In the genomic region with DNA sequence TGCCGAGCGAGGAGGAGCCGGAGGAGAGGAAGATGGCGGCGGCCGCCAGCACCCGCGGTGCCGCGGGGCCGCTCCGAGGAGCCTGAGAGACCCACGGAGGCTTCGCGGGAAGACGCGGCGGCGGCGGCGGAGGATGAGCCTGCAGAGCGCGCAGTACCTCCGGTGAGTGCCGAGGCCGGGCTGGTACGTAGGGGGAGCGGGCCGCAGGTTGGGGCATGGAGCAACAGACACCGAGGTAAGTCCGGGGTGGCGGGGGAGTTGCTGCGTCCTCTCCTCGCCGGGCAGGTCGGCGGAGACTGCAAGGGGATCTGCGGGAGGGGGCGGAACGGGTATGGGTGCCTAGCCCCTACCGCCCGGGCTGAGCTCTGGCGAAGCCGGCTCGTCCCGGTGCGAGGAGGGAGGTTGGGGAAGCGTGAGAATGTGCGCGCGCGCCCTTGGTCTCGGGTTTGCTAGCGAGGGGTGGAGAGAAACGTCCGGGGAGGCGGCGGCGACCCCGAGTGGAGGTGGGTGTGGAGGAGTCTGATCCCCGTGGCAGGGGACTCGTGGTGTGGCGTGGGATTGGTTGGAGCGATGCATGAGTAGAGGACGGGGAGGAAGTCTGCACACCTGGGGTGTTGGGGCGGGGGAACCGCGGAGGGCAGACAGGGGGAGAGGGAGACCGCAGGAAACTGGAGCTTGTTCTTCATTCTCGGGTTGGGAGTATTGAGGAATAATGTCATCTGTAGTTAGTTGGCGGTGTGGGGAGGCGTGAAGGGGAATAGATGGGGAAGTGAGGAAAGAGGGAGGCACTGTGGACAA, we compare ENCODE assay signal across 7 cellular contexts. TPM values are rescaled to one million over a fixed set of nuclear protein-coding genes. Genes with fewer than 3 reads are reported as not detected.
DNase-seq lines count a peak whose midpoint lies in the region; ATAC-seq and TF ChIP-seq lines count a peak whose summit lies in the region.

A gene with protein sequence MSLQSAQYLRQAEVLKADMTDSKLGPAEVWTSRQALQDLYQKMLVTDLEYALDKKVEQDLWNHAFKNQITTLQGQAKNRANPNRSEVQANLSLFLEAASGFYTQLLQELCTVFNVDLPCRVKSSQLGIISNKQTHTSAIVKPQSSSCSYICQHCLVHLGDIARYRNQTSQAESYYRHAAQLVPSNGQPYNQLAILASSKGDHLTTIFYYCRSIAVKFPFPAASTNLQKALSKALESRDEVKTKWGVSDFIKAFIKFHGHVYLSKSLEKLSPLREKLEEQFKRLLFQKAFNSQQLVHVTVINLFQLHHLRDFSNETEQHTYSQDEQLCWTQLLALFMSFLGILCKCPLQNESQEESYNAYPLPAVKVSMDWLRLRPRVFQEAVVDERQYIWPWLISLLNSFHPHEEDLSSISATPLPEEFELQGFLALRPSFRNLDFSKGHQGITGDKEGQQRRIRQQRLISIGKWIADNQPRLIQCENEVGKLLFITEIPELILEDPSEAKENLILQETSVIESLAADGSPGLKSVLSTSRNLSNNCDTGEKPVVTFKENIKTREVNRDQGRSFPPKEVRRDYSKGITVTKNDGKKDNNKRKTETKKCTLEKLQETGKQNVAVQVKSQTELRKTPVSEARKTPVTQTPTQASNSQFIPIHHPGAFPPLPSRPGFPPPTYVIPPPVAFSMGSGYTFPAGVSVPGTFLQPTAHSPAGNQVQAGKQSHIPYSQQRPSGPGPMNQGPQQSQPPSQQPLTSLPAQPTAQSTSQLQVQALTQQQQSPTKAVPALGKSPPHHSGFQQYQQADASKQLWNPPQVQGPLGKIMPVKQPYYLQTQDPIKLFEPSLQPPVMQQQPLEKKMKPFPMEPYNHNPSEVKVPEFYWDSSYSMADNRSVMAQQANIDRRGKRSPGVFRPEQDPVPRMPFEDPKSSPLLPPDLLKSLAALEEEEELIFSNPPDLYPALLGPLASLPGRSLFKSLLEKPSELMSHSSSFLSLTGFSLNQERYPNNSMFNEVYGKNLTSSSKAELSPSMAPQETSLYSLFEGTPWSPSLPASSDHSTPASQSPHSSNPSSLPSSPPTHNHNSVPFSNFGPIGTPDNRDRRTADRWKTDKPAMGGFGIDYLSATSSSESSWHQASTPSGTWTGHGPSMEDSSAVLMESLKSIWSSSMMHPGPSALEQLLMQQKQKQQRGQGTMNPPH (plus strand): TSS at position 12 of the 798 bp plus-strand sequence. CDS start 122 bp downstream, at position 134.

- H3K27ac Mint-ChIP-seq in naive thymus-derived CD4-positive, alpha-beta T cell: peak within 1 kb of the TSS in 8 of 9 donors; percentile 97 to 100 (median 99)

- peaks cover 0 to 12% (median 0%) of the 10 kb centered on the region in 3 experiments for H3K36me3 ChIP-seq in naive thymus-derived CD4-positive, alpha-beta T cell (ENCODE audit: control insufficient read depth in 2 of 3, insufficient read depth in 3 of 3, low read length in 3 of 3)

- H3K4me3 ChIP-seq in HFF-Myc (replicated peaks; ENCODE audit: low read depth, low read length): peak within 1 kb of the TSS; percentile 93
- peak within 1 kb of the TSS; percentile 88 for H3K4me3 ChIP-seq in epithelial cell of proximal tubule (ENCODE audit: low read depth, low read length)
- H3K4me3 ChIP-seq in naive thymus-derived CD4-positive, alpha-beta T cell (ENCODE audit: low read length): peak within 1 kb of the TSS; percentile 74

- H3K27me3 Mint-ChIP-seq in naive thymus-derived CD4-positive, alpha-beta T cell: peaks cover 0 to 4% (median 0%) of the 10 kb centered on the region in 5 donors

- no peaks in the 10 kb centered on the region for H3K27me3 ChIP-seq in naive thymus-derived CD4-positive, alpha-beta T cell (ENCODE audit: control insufficient read depth in 2 of 2, insufficient read depth in 2 of 2, low read length in 2 of 2)

- peaks cover 20 to 41% of the 10 kb centered on the region in 2 donors for H3K4me1 ChIP-seq in naive thymus-derived CD4-positive, alpha-beta T cell (ENCODE audit: control insufficient read depth in 2 of 2, insufficient read depth in 2 of 2, low read length in 2 of 2)

- in situ Hi-C loops in GM13977 (cut with MboI; ENCODE audit: low pct_unique_long_range_greater_than_20kb, low sequenced_read_pairs, unreplicated experiment): no loop called here

- H3K4me1 Mint-ChIP-seq in naive thymus-derived CD4-positive, alpha-beta T cell: peaks cover 3 to 32% (median 15%) of the 10 kb centered on the region in 7 donors

- POLR2A ChIA-PET in naive thymus-derived CD4-positive, alpha-beta T cell (lab: Charles Lee): interaction anchor here (1.1 to 2.2 kb wide), 3 partner anchors 24 to 161 kb away, joined by 3 to 10 read pairs (median 3); no protein-coding TSS in a partner anchor

- DNase-seq in GM13977 (ENCODE audit: low spot score) (peak; percentile 27), HFF-Myc (ENCODE audit: extremely low read depth, low read depth) (no peak), NCI-H2107 (lab: John Stamatoyannopoulos, UW) (peak; percentile 70), activated T-cell treated with anti-CD3 and anti-CD28 coated beads for 24 hours (ENCODE audit: low read depth) (peak; percentile 32), epithelial cell of proximal tubule (ENCODE audit: low read depth) (no peak)
- peak in 2 of 9 donors; percentile 44 to 71 for DNase-seq in naive thymus-derived CD4-positive, alpha-beta T cell
- DNase-seq in stimulated activated naive CD4-positive, alpha-beta T cell treated with Interleukin-2 at 50 U/mL for 16 hours (lab: John Stamatoyannopoulos, UW): peak; percentile 60

- ATAC-seq in naive thymus-derived CD4-positive, alpha-beta T cell: peak; percentile 1

- intact Hi-C loops in naive thymus-derived CD4-positive, alpha-beta T cell (cut with micrococcal nuclease): loop anchor here (1.0 to 5.0 kb wide), 13 partner anchors 9 to 1845 kb away; a partner anchor contains a TSS

- H3K27ac ChIP-seq in naive thymus-derived CD4-positive, alpha-beta T cell (ENCODE audit: low read depth, low read length): peak within 1 kb of the TSS; percentile 90

- CTCF ChIA-PET in naive thymus-derived CD4-positive, alpha-beta T cell (lab: Charles Lee): interaction anchor here (0.6 to 1.6 kb wide), 2 partner anchors 38 to 161 kb away, joined by 3 read pairs; no protein-coding TSS in a partner anchor

- no peaks in the 10 kb centered on the region for H3K9me3 ChIP-seq in naive thymus-derived CD4-positive, alpha-beta T cell (ENCODE audit: control insufficient read depth in 2 of 3, low read length in 3 of 3)

- H3K36me3 Mint-ChIP-seq in naive thymus-derived CD4-positive, alpha-beta T cell: peaks cover 0 to 8% (median 0%) of the 10 kb centered on the region in 5 donors

- TF ChIP-seq CTCF in GM13977 (IDR thresholded peaks at IDR 0.05; ENCODE audit: extremely low read depth, insufficient read depth, missing control alignments) (no peak), HFF-Myc (IDR thresholded peaks at IDR 0.05; ENCODE audit: low read depth, low read length, missing control alignments) (no peak), epithelial cell of proximal tubule (conservative IDR thresholded peaks at IDR 0.05; ENCODE audit: low read depth, low read length) (no peak)

- H3K9me3 Mint-ChIP-seq in naive thymus-derived CD4-positive, alpha-beta T cell: peaks cover 0 to 6% (median 0%) of the 10 kb centered on the region in 11 donors

- H3K4me3 Mint-ChIP-seq in naive thymus-derived CD4-positive, alpha-beta T cell: peak within 1 kb of the TSS; percentile 94 to 100 (median 98)

RNA-seq across cellular contexts. Expression of the gene that starts here (rescaled TPM):
- 7.0 and 8.5 TPM in 2 replicates for total RNA-seq in epithelial cell of proximal tubule
- 10 to 100 TPM; 50.2 to 87.7 (median 60.1) TPM for total RNA-seq in naive thymus-derived CD4-positive, alpha-beta T cell
- polyA plus RNA-seq in naive thymus-derived CD4-positive, alpha-beta T cell: 10 to 100 TPM; 24.7 to 35.0 TPM

Comparison
In these comparisons a context has a peak if more than half of its experiments do, and no peak if none do; other contexts are left out.
1. DNase-seq: peak in GM13977 (single experiment), NCI-H2107 (single experiment), activated T-cell treated with anti-CD3 and anti-CD28 coated beads for 24 hours (single experiment) and stimulated activated naive CD4-positive, alpha-beta T cell treated with Interleukin-2 at 50 U/mL for 16 hours (single experiment); none in HFF-Myc (single experiment) and epithelial cell of proximal tubule (single experiment).
2. Peak in every context shown above with its lines, with median percentiles within 50 percentile points of each other: H3K4me3 ChIP-seq.